34 cellular contexts compared by ENCODE assay signal in the genomic region with DNA sequence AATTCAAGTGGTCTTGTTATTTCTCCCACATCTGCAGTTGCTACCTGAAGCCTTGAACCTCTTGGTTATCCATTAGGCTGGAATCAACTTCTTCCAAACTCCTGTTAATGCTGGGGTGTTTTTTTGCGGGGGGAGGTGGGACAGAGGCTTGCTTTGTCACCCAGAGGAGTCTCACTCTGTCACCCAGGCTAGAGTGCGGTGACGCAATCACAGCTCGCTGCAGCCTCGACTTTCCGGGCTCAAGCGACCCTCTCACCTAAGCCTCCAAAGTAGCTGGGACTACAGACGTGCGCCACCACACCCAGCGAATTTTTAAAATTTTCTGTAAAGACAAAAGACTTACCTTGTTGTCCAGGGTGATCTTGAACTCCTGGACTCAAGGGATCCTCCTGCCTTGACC. TPM values are rescaled to one million over a fixed set of nuclear protein-coding genes. Genes with fewer than 3 reads are reported as not detected.
"Had no signal": no experiment of that assay in that cellular context is flagged by ENCODE, and none has a peak within 500 bp of the region (broad histone marks: within the 10 kb centered on the region; RNA-seq: fewer than 3 reads in every experiment).

No MANE protein-coding gene starts in this region.

- FAIRE-seq: colon, endothelial cell of umbilical vein, TTC549 had no signal

- H3K4me1 ChIP-seq: ascending aorta had no signal

- H3K27me3 ChIP-seq: ascending aorta had no signal

- H3K9me3 ChIP-seq: ascending aorta, breast epithelium, esophagus squamous epithelium had no signal

- H3K36me3 ChIP-seq: ascending aorta, breast epithelium, cardiac muscle cell, esophagus squamous epithelium, gastroesophageal sphincter, heart right ventricle had no signal

- H3K4me3 ChIP-seq: ascending aorta, breast epithelium, cardiac muscle cell, esophagus squamous epithelium, gastroesophageal sphincter, heart right ventricle had no signal

- H3K27ac ChIP-seq: ascending aorta, breast epithelium, cardiac muscle cell, epithelial cell of prostate, esophagus squamous epithelium, gastroesophageal sphincter, heart right ventricle, VCaP had no signal

- DNase-seq: activated CD4-positive, alpha-beta memory T cell treated with anti-CD3 and anti-CD28 coated beads, Interleukin-2, amount 10 ng/mL, durations not matched to agents 7 days and 5 days; activated CD4-positive, alpha-beta T cell treated with anti-CD3 and anti-CD28 coated beads for 1 hour; activated CD4-positive, alpha-beta T cell treated with anti-CD3 and anti-CD28 coated beads for 4 hours; activated CD4-positive, alpha-beta T cell treated with anti-CD3 and anti-CD28 coated beads, Interleukin-2, amount 10 ng/mL, durations not matched to agents 7 days and 5 days; activated CD4-positive, alpha-beta T cell treated with anti-CD3 and anti-CD28 coated beads, Interleukin-2, amount 50 U/mL, for 4 hours; activated CD8-positive, alpha-beta memory T cell treated with anti-CD3 and anti-CD28 coated beads, Interleukin-2, amount 50 U/mL, for 48 hours; activated effector memory CD4-positive, alpha-beta T cell treated with anti-CD3 and anti-CD28 coated beads, Interleukin-2, amount 50 U/mL, for 16 hours; activated naive CD4-positive, alpha-beta T cell treated with anti-CD3 and anti-CD28 coated beads for 36 hours; activated naive CD8-positive, alpha-beta T cell treated with anti-CD3 and anti-CD28 coated beads, Interleukin-2, amount 10 ng/mL, durations not matched to agents 7 days and 5 days; activated T-cell treated with anti-CD3 and anti-CD28 coated beads for 4 hours; activated T-cell treated with anti-CD3 and anti-CD28 coated beads, Interleukin-2, amount 50 U/mL, for 4 hours; cortex of kidney; dermis blood vessel endothelial cell; effector CD4-positive, alpha-beta T cell; effector memory CD8-positive, alpha-beta T cell; esophagus squamous epithelium; foreskin melanocyte; heart right ventricle had no signal

RNA-seq across cellular contexts. Expression of a gene that starts 4.4 kb away (rescaled TPM):
- total RNA-seq: activated CD4-positive, alpha-beta memory T cell treated with anti-CD3 and anti-CD28 coated beads, Interleukin-2, amount 10 ng/mL, durations not matched to agents 7 days and 5 days; activated CD4-positive, alpha-beta T cell treated with anti-CD3 and anti-CD28 coated beads, Interleukin-2, amount 10 ng/mL, durations not matched to agents 7 days and 5 days; activated naive CD4-positive, alpha-beta T cell treated with anti-CD3 and anti-CD28 coated beads for 36 hours; activated naive CD4-positive, alpha-beta T cell treated with anti-CD3 and anti-CD28 coated beads, Interleukin-2, amount 50 U/mL, for 72 hours; activated T-helper 17 cell treated with anti-CD3 and anti-CD28 coated beads, Interleukin-2, amount 50 U/mL, for 72 hours; ascending aorta; cardiac muscle cell; fibroblast of lung; fibroblast of villous mesenchyme; glomerular endothelial cell; T-helper 1 cell treated with Interleukin-12 subunit alpha and Interleukin-12 subunit beta and Interleukin-4 antibody, amounts not matched to agents 30 ng/mL and 1 ng/mL, for 36 hours; WTC11 had no signal
- polyA plus RNA-seq: endothelial cell of umbilical vein, fibroblast of lung had no signal
